ENCODE assay signal across 17 cellular contexts in the genomic region with DNA sequence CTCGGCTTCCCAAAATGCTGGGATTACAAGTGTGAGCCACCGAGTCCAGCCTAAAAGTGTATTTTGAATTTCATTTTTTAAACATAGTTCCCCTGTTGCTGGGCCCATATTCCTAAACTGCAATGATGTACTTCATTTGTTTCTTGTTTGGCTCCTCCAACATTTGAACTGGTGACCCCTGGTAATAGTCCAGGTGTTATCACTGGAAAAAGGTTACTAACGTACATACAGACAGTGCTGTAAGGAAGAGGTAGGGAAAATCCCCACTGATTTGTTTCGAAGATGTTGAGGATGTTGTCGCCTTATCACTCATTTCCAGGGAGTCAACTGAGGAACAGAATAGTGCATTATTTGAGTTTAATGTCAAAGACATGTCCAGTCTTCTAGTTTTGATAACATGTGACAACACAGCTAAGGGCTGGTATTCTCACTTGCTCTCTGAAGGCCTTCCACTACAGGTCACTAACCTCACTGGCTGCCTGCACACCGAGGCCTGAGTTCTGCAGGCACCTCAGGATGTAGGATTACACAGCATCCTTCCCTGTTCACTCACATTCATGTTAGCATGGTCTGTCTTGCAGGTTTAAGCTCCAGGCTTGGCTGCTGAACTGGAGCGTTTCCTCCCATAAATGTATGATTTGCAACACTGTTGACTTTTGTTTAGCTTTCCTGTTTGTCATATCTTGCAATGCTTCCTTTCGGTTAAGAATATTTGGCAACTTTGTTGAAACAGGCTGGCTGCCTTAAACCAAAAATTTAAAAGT.
DNase-seq lines count a peak whose midpoint lies in the region; ATAC-seq and TF ChIP-seq lines count a peak whose summit lies in the region.
"Had no signal": no experiment of that assay in that cellular context is flagged by ENCODE, and none has a peak within 500 bp of the region (broad histone marks: within the 10 kb centered on the region; RNA-seq: fewer than 3 reads in every experiment).

No MANE protein-coding gene starts in this region.

- BruUV-seq in mammary epithelial cell (replicated peaks; lab: Mats Ljungman, UMichigan): no TSS peak

- CTCF ChIA-PET in mammary epithelial cell (lab: Charles Lee; ENCODE audit: low non-redundant PET): no interaction called here

- intact Hi-C loops in right lobe of liver (cut with DNase I) (no loop called here), mammary epithelial cell (cut with micrococcal nuclease) (no loop called here)

- in situ Hi-C loops in mammary epithelial cell (cut with MboI; ENCODE audit: low sequenced_read_pairs in 2 of 2): no loop called here

- peak; percentile 11 for DNase-seq in HuH-7 (ENCODE audit: low spot score)
- no peak for DNase-seq in fibroblast of lung (ENCODE audit: low read depth in 2 of 2)
- DNase-seq in right lobe of liver: peak; percentile 19 to 63 (median 60)
- DNase-seq in mammary epithelial cell: no peak
- DNase-seq in COLO829 (ENCODE audit: low spot score): no peak
- DNase-seq in SK-N-DZ (ENCODE audit: low spot score): no peak
- DNase-seq: BE2C, COR-L47, DMS153, DMS79 treated with DMSO at 0.1 percent for 48 hours, EL, GM23248 had no signal

- H3K9ac ChIP-seq in fibroblast of lung (ENCODE audit: insufficient read depth, low read length) (no peak overlapping the region), mammary epithelial cell (ENCODE audit: insufficient read depth, low read length) (no peak overlapping the region)
- H3K9ac ChIP-seq: GM23248 had no signal

- H3K9me3 ChIP-seq in fibroblast of lung (ENCODE audit: control insufficient read depth, insufficient read depth, low read depth, low read length) (no peaks in the 10 kb centered on the region), right lobe of liver (no peaks in the 10 kb centered on the region), mammary epithelial cell (replicated peaks; ENCODE audit: insufficient read depth, low read length) (no peaks in the 10 kb centered on the region)
- H3K9me3 ChIP-seq: BE2C had no signal

- H3K4me1 ChIP-seq in fibroblast of lung (ENCODE audit: control insufficient read depth, extremely low read depth, insufficient read depth, low read length) (no peaks in the 10 kb centered on the region), right lobe of liver (peaks cover 0 to 22% (median 10%) of the 10 kb centered on the region in 4 donors), mammary epithelial cell (ENCODE audit: insufficient read depth, low read length) (no peaks in the 10 kb centered on the region)
- H3K4me1 ChIP-seq: BE2C had no signal

- no peak overlapping the region for H3K4me2 ChIP-seq in fibroblast of lung (ENCODE audit: extremely low read depth, insufficient read depth, low read length)
- no peak overlapping the region for H3K4me2 ChIP-seq in mammary epithelial cell (ENCODE audit: insufficient read depth, low read depth, low read length)

- peak overlapping the region; percentile 67 for H3K27ac ChIP-seq in VCaP
- no peak overlapping the region for H3K27ac ChIP-seq in fibroblast of lung (ENCODE audit: insufficient read depth, low read length)
- peak overlapping the region in 1 of 3 donors; percentile 46 for H3K27ac ChIP-seq in right lobe of liver
- no peak overlapping the region for H3K27ac ChIP-seq in mammary epithelial cell (ENCODE audit: insufficient read depth, low read depth, low read length)
- H3K27ac ChIP-seq: C4-2B, GM23248, HL-60 had no signal

- dilution Hi-C loops in mammary epithelial cell (cut with HindIII; ENCODE audit: low sequenced_read_pairs): no loop called here

- H3K79me2 ChIP-seq in fibroblast of lung (ENCODE audit: control insufficient read depth, insufficient read depth, low read length) (no peaks in the 10 kb centered on the region), mammary epithelial cell (ENCODE audit: insufficient read depth, low read length) (no peaks in the 10 kb centered on the region)

- no peak for TF ChIP-seq POLR2A in right lobe of liver (IDR thresholded peaks at IDR 0.05)

- ATAC-seq in right lobe of liver: peak; percentile 88 to 91 (median 90)
- no peak for ATAC-seq in HG03521 (IDR thresholded peaks at IDR 0.05; ENCODE audit: unreplicated experiment)
- ATAC-seq: HCT116 had no signal

- no peaks in the 10 kb centered on the region for H3K27me3 ChIP-seq in fibroblast of lung (ENCODE audit: control insufficient read depth, insufficient read depth, low read length)
- no peaks in the 10 kb centered on the region for H3K27me3 ChIP-seq in right lobe of liver
- H3K27me3 ChIP-seq in mammary epithelial cell (ENCODE audit: insufficient read depth, low read length): no peaks in the 10 kb centered on the region
- H3K27me3 ChIP-seq: BE2C had no signal

- no peaks in the 10 kb centered on the region for H4K20me1 ChIP-seq in fibroblast of lung (ENCODE audit: control insufficient read depth, extremely low read depth, insufficient read depth, low read length)
- H4K20me1 ChIP-seq in mammary epithelial cell (ENCODE audit: insufficient read depth, low read length): no peaks in the 10 kb centered on the region

- 32% methylated on average over 8 of the region's 8 CpGs for WGBS in right lobe of liver (ENCODE audit: insufficient coverage, low coverage, low lambda C conversion rate, missing lambda C conversion rate)
- WGBS in mammary epithelial cell (ENCODE audit: low coverage, missing lambda C conversion rate): over 99% methylated on average over 8 of the region's 8 CpGs

- H2AFZ ChIP-seq in fibroblast of lung (ENCODE audit: low read length) (peak overlapping the region; percentile 11), mammary epithelial cell (ENCODE audit: low read depth, low read length) (no peak overlapping the region)
- H2AFZ ChIP-seq: GM23248 had no signal

- TF ChIP-seq CTCF in VCaP (conservative IDR thresholded peaks at IDR 0.05) (no peak), fibroblast of lung (conservative IDR thresholded peaks at IDR 0.05 in 1 of 2, IDR thresholded peaks at IDR 0.05 in 1 of 2; ENCODE audit: low read depth in 1 of 2, low read length in 2 of 2) (no peak), right lobe of liver (IDR thresholded peaks at IDR 0.05) (no peak), mammary epithelial cell (conservative IDR thresholded peaks at IDR 0.05 in 1 of 2, IDR thresholded peaks at IDR 0.05 in 1 of 2; ENCODE audit: extremely low read depth in 1 of 2, insufficient read depth in 1 of 2, low read depth in 1 of 2, low read length in 2 of 2) (no peak)

- H3K4me3 ChIP-seq in fibroblast of lung (replicated peaks in 1 of 4; ENCODE audit: control extremely low read depth in 1 of 4, insufficient read depth in 1 of 4, low read depth in 3 of 4, low read length in 4 of 4) (no peak overlapping the region), right lobe of liver (no peak overlapping the region), mammary epithelial cell (replicated peaks in 1 of 3; ENCODE audit: insufficient read depth in 1 of 3, low read depth in 2 of 3, low read length in 3 of 3) (no peak overlapping the region)
- H3K4me3 ChIP-seq: GM23248 had no signal

- H3K36me3 ChIP-seq in fibroblast of lung (ENCODE audit: control insufficient read depth, insufficient read depth, low read length) (no peaks in the 10 kb centered on the region), right lobe of liver (no peaks in the 10 kb centered on the region), mammary epithelial cell (ENCODE audit: insufficient read depth, low read length) (no peaks in the 10 kb centered on the region)
- H3K36me3 ChIP-seq: BE2C had no signal

Comparison
In these comparisons a context has a peak if more than half of its experiments do, and no peak if none do; other contexts are left out.
1. DNase-seq: peak in HuH-7 (single experiment) and right lobe of liver (3 of 3); none in fibroblast of lung (0 of 2), mammary epithelial cell (single experiment), COLO829 (single experiment) and SK-N-DZ (single experiment).